1 cellular context compared by ENCODE assay signal in genomic region chr10:94314913-94315545, GRCh38.
TF ChIP-seq lines count a peak whose summit lies in the region.

No MANE protein-coding gene starts in this region.

TF ChIP-seq in A549, 52 proteins besides CTCF, POLR2A, EP300 and RAD21 (continued from another document):
- TF ChIP-seq ELK1 (IDR thresholded peaks at IDR 0.05; ENCODE audit: low read depth, low read length) (no peak), TP53 (CRISPR knock-in tag; IDR thresholded peaks at IDR 0.05) (no peak), EHF (CRISPR knock-in tag; IDR thresholded peaks at IDR 0.05) (no peak), FOSB (CRISPR knock-in tag; IDR thresholded peaks at IDR 0.05) (no peak), RARB (CRISPR knock-in tag; IDR thresholded peaks at IDR 0.05) (no peak), KDM1A (IDR thresholded peaks at IDR 0.05; ENCODE audit: low read depth) (no peak), SREBF2 (IDR thresholded peaks at IDR 0.05) (no peak), ZSCAN20 (CRISPR knock-in tag; IDR thresholded peaks at IDR 0.05) (no peak)
